In genomic region chr9:84822589-84823233, GRCh38 we compare ENCODE assay signal across 19 cellular contexts.
DNase-seq lines count a peak whose midpoint lies in the region; ATAC-seq and TF ChIP-seq lines count a peak whose summit lies in the region.
"Had no signal": no experiment of that assay in that cellular context is flagged by ENCODE, and none has a peak within 500 bp of the region (broad histone marks: within the 10 kb centered on the region; RNA-seq: fewer than 3 reads in every experiment).

No MANE protein-coding gene starts in this region.

- H3K27ac ChIP-seq in tibial artery: peak overlapping the region; percentile 73 to 78
- H3K27ac ChIP-seq: C4-2B, pancreas had no signal

- DNase-seq in Right ventricle myocardium inferior (ENCODE audit: missing footprints): no peak
- DNase-seq in cardiac septum (ENCODE audit: low spot score): no peak
- peak; percentile 52 for DNase-seq in MV-4-11 (lab: John Stamatoyannopoulos, UW)
- no peak for DNase-seq in tibial artery
- no peak for DNase-seq in activated CD8-positive, alpha-beta memory T cell treated with anti-CD3 and anti-CD28 coated beads for 24 hours
- DNase-seq in NCI-H2196 treated with DMSO at 0.1 percent for 48 hours (lab: John Stamatoyannopoulos, UW; ENCODE audit: unreplicated experiment): no peak
- DNase-seq in EL: no peak
- DNase-seq: activated CD4-positive, alpha-beta T cell treated with anti-CD3 and anti-CD28 coated beads for 48 hours; DMS79; IMR-90; kidney; NCI-H1092; pancreas; stimulated activated naive B cell treated with anti-CD40 and anti-IgM and Interleukin-4, amounts not matched to agents 10 μg/mL and 1 μg/mL and 100 μg/mL, for 72 hours; T1000 had no signal

- H3K27me3 ChIP-seq in tibial artery: no peaks in the 10 kb centered on the region
- H3K27me3 ChIP-seq: pancreas had no signal

- peaks cover 0 to 65% (median 44%) of the 10 kb centered on the region in 4 donors for H3K4me1 ChIP-seq in tibial artery
- H3K4me1 ChIP-seq: pancreas had no signal

- no peaks in the 10 kb centered on the region for H3K36me3 ChIP-seq in tibial artery
- H3K36me3 ChIP-seq: pancreas had no signal

- intact Hi-C loops in Right ventricle myocardium inferior (cut with DNase I) (loop anchor here (5.0 kb wide), 1 partner anchor 40 kb away; no protein-coding TSS in a partner anchor), cardiac septum (cut with DNase I) (no loop called here), tibial artery (cut with DNase I; ENCODE audit: low total_unique reads) (no loop called here)

- no peaks in the 10 kb centered on the region for H3K9me3 ChIP-seq in tibial artery
- H3K9me3 ChIP-seq: pancreas had no signal

- peak overlapping the region; percentile 5 to 28 for H3K4me3 ChIP-seq in tibial artery
- H3K4me3 ChIP-seq: pancreas, skin epidermis had no signal

- ATAC-seq in Right ventricle myocardium inferior (peak; percentile 17), HG02885 (IDR thresholded peaks at IDR 0.05; ENCODE audit: poor library complexity, unreplicated experiment) (peak; percentile 68)
- ATAC-seq: activated naive CD4-positive, alpha-beta T cell treated with anti-CD3 and anti-CD28 coated beads, Interleukin-2, amount 50 U/mL, for 72 hours; pancreas; stimulated activated naive B cell treated with anti-CD40 and anti-IgM and Interleukin-4, amounts not matched to agents 10 μg/mL and 1 μg/mL and 100 μg/mL, for 72 hours had no signal

- TF ChIP-seq CTCF in tibial artery (IDR thresholded peaks at IDR 0.05): no peak
